Comparison of ENCODE assay signal across 1 cellular context in the genomic region with DNA sequence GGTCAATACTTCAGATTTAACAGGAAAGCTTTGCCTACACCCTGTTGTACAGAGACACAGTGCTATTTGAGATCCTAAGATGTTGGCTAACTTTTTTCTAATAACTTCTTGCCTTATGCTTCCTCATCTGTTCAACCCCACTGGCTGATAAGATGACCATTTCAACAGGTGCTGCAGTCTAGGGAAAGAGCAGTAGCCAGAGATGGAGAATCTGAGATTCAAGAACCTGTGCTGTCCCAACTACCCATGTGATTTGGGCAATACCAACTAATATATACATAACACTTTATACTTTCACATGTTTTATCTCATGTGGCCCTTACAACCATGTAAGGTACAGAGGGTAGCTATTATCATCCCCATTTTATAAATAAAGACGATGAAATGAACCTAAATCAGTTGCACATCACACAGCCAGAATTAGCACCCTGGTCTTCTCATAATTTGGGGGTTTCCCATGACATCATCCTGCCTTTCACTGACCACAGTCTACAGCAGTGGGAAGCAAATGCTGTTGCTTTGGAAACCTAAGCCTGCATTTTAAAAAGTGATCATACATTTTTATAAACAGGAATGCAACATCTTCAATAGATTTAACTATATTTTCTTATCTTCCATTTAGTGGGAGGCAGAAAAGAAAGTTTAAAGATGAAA.
TF ChIP-seq lines count a peak whose summit lies in the region.

No MANE protein-coding gene starts in this region.

TF ChIP-seq in GM12878, 131 proteins besides CTCF, POLR2A, EP300 and RAD21 (continued from another document):
- TF ChIP-seq, protein P1, sequence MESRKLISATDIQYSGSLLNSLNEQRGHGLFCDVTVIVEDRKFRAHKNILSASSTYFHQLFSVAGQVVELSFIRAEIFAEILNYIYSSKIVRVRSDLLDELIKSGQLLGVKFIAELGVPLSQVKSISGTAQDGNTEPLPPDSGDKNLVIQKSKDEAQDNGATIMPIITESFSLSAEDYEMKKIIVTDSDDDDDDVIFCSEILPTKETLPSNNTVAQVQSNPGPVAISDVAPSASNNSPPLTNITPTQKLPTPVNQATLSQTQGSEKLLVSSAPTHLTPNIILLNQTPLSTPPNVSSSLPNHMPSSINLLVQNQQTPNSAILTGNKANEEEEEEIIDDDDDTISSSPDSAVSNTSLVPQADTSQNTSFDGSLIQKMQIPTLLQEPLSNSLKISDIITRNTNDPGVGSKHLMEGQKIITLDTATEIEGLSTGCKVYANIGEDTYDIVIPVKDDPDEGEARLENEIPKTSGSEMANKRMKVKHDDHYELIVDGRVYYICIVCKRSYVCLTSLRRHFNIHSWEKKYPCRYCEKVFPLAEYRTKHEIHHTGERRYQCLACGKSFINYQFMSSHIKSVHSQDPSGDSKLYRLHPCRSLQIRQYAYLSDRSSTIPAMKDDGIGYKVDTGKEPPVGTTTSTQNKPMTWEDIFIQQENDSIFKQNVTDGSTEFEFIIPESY (IDR thresholded peaks at IDR 0.05): no peak
- TF ChIP-seq, protein P2, sequence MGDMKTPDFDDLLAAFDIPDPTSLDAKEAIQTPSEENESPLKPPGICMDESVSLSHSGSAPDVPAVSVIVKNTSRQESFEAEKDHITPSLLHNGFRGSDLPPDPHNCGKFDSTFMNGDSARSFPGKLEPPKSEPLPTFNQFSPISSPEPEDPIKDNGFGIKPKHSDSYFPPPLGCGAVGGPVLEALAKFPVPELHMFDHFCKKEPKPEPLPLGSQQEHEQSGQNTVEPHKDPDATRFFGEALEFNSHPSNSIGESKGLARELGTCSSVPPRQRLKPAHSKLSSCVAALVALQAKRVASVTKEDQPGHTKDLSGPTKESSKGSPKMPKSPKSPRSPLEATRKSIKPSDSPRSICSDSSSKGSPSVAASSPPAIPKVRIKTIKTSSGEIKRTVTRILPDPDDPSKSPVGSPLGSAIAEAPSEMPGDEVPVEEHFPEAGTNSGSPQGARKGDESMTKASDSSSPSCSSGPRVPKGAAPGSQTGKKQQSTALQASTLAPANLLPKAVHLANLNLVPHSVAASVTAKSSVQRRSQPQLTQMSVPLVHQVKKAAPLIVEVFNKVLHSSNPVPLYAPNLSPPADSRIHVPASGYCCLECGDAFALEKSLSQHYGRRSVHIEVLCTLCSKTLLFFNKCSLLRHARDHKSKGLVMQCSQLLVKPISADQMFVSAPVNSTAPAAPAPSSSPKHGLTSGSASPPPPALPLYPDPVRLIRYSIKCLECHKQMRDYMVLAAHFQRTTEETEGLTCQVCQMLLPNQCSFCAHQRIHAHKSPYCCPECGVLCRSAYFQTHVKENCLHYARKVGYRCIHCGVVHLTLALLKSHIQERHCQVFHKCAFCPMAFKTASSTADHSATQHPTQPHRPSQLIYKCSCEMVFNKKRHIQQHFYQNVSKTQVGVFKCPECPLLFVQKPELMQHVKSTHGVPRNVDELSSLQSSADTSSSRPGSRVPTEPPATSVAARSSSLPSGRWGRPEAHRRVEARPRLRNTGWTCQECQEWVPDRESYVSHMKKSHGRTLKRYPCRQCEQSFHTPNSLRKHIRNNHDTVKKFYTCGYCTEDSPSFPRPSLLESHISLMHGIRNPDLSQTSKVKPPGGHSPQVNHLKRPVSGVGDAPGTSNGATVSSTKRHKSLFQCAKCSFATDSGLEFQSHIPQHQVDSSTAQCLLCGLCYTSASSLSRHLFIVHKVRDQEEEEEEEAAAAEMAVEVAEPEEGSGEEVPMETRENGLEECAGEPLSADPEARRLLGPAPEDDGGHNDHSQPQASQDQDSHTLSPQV (IDR thresholded peaks at IDR 0.05): no peak
- TF ChIP-seq BACH1 (IDR thresholded peaks at IDR 0.05; ENCODE audit: borderline replicate concordance) (no peak), CHD4 (IDR thresholded peaks at IDR 0.05) (no peak), BRCA1 (IDR thresholded peaks at IDR 0.05; ENCODE audit: low read depth, low read length) (no peak), ZSCAN29 (IDR thresholded peaks at IDR 0.05) (no peak), ZBED1 (IDR thresholded peaks at IDR 0.05; ENCODE audit: borderline replicate concordance) (no peak), TCF7 (IDR thresholded peaks at IDR 0.05; ENCODE audit: borderline replicate concordance) (no peak), SRF (IDR thresholded peaks at IDR 0.05; ENCODE audit: low read depth in 2 of 2, low read length in 2 of 2) (no peak), ZNF207 (IDR thresholded peaks at IDR 0.05; ENCODE audit: borderline replicate concordance) (no peak), IRF4 (IDR thresholded peaks at IDR 0.05; ENCODE audit: low read depth, low read length) (no peak), SREBF2 (IDR thresholded peaks at IDR 0.05; ENCODE audit: low read length) (no peak), MTA2 (IDR thresholded peaks at IDR 0.05; ENCODE audit: low read depth) (no peak), FOXM1 (IDR thresholded peaks at IDR 0.05; ENCODE audit: low read depth, low read length) (peak; percentile 47; the same call in 1 of the 2 replicates), POLR2AphosphoS5 (IDR thresholded peaks at IDR 0.05; ENCODE audit: low read length) (no peak), POU2F2 (IDR thresholded peaks at IDR 0.05; ENCODE audit: borderline replicate concordance, low read depth, low read length) (no peak; the same call in 2 of the 3 replicates), CHD1 (IDR thresholded peaks at IDR 0.05; ENCODE audit: low read depth, low read length) (no peak)
- TF ChIP-seq, protein P3, sequence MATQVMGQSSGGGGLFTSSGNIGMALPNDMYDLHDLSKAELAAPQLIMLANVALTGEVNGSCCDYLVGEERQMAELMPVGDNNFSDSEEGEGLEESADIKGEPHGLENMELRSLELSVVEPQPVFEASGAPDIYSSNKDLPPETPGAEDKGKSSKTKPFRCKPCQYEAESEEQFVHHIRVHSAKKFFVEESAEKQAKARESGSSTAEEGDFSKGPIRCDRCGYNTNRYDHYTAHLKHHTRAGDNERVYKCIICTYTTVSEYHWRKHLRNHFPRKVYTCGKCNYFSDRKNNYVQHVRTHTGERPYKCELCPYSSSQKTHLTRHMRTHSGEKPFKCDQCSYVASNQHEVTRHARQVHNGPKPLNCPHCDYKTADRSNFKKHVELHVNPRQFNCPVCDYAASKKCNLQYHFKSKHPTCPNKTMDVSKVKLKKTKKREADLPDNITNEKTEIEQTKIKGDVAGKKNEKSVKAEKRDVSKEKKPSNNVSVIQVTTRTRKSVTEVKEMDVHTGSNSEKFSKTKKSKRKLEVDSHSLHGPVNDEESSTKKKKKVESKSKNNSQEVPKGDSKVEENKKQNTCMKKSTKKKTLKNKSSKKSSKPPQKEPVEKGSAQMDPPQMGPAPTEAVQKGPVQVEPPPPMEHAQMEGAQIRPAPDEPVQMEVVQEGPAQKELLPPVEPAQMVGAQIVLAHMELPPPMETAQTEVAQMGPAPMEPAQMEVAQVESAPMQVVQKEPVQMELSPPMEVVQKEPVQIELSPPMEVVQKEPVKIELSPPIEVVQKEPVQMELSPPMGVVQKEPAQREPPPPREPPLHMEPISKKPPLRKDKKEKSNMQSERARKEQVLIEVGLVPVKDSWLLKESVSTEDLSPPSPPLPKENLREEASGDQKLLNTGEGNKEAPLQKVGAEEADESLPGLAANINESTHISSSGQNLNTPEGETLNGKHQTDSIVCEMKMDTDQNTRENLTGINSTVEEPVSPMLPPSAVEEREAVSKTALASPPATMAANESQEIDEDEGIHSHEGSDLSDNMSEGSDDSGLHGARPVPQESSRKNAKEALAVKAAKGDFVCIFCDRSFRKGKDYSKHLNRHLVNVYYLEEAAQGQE (IDR thresholded peaks at IDR 0.05; ENCODE audit: low read depth, low read length): no peak
- TF ChIP-seq, protein P4, sequence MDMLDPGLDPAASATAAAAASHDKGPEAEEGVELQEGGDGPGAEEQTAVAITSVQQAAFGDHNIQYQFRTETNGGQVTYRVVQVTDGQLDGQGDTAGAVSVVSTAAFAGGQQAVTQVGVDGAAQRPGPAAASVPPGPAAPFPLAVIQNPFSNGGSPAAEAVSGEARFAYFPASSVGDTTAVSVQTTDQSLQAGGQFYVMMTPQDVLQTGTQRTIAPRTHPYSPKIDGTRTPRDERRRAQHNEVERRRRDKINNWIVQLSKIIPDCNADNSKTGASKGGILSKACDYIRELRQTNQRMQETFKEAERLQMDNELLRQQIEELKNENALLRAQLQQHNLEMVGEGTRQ (IDR thresholded peaks at IDR 0.05; ENCODE audit: borderline replicate concordance, low read depth, low read length): no peak
- TF ChIP-seq, protein P5, sequence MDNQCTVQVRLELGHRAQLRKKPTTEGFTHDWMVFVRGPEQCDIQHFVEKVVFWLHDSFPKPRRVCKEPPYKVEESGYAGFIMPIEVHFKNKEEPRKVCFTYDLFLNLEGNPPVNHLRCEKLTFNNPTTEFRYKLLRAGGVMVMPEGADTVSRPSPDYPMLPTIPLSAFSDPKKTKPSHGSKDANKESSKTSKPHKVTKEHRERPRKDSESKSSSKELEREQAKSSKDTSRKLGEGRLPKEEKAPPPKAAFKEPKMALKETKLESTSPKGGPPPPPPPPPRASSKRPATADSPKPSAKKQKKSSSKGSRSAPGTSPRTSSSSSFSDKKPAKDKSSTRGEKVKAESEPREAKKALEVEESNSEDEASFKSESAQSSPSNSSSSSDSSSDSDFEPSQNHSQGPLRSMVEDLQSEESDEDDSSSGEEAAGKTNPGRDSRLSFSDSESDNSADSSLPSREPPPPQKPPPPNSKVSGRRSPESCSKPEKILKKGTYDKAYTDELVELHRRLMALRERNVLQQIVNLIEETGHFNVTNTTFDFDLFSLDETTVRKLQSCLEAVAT (IDR thresholded peaks at IDR 0.05): no peak
